ENCODE assay signal across 11 cellular contexts in the genomic region with DNA sequence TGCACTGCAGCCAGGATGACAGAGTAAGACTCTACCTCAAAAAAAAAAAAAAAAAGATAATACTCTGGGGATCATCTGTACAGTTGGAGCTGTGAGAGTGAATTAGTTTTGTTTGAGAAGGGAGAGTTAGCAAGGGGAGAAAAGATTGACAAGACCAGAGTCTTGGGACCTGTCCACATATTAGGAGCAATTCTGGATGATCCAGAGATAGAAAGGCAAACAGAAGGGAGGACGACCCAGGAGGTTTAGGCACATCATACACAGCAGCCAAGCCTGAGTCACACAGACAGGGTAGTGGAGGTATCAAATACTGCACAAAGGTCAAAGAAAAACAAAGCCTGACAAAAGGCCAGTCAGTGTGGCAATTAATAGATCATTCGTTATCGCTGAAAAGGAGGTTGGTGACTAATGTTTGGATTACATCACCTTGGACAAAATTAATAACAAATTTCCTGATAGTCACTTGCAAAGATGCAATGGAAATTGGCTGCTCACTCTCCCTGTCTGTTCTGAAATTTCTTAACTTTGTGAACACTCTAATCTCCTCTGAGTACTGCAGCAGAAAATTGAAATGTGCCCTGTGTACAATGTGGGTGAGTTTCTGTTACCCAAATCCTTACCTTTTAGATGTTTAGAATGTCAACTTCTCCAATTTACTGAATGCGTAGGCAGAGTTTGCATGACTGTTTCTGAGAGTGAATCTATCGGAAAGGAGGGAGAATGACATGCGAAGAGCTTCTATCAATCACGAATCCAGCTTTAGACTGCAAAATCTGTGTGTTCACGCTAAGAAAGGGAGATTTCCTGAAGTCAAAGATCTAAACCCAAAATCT.
DNase-seq lines count a peak whose midpoint lies in the region; TF ChIP-seq lines count a peak whose summit lies in the region.
"Had no signal": no experiment of that assay in that cellular context is flagged by ENCODE, and none has a peak within 500 bp of the region (broad histone marks: within the 10 kb centered on the region; RNA-seq: fewer than 3 reads in every experiment).

No MANE protein-coding gene starts in this region.

- DNase-seq in GM04503 (ENCODE audit: low read depth) (peak; percentile 33), NCI-H774 (lab: John Stamatoyannopoulos, UW) (peak; percentile 12), esophagus squamous epithelium (lab: John Stamatoyannopoulos, UW) (no peak), sigmoid colon (no peak), ureter (ENCODE audit: low spot score) (no peak), UCSD-AML1 (lab: John Stamatoyannopoulos, UW; ENCODE audit: unreplicated experiment) (no peak), NCI-H1105 treated with DMSO at 0.1 percent for 48 hours (lab: John Stamatoyannopoulos, UW) (no peak), erythroblast (lab: John Stamatoyannopoulos, UW) (no peak)
- DNase-seq: KG1, NCI-H526 treated with DMSO at 0.1 percent for 48 hours, nephron progenitor cell had no signal

- H3K36me3 ChIP-seq in esophagus squamous epithelium (no peaks in the 10 kb centered on the region), sigmoid colon (no peaks in the 10 kb centered on the region)

- H3K9me3 ChIP-seq in esophagus squamous epithelium = no peaks in the 10 kb centered on the region
- no peaks in the 10 kb centered on the region for H3K9me3 ChIP-seq in sigmoid colon

- peaks cover 0 to 56% (median 4%) of the 10 kb centered on the region in 3 donors for H3K4me1 ChIP-seq in esophagus squamous epithelium
- H3K4me1 ChIP-seq in sigmoid colon = no peaks in the 10 kb centered on the region

- H3K4me3 ChIP-seq in esophagus squamous epithelium = no peak overlapping the region
- no peak overlapping the region for H3K4me3 ChIP-seq in sigmoid colon

- WGBS in esophagus squamous epithelium, 2 donors = 41 to 53% methylated on average over 8 of the region's 8 CpGs
- 66 to 79% methylated on average over 8 of the region's 8 CpGs for WGBS in sigmoid colon, 2 donors

- TF ChIP-seq EP300 in sigmoid colon (IDR thresholded peaks at IDR 0.05) = peak in 1 of 4 donors; percentile 7

- no peak for TF ChIP-seq CTCF in esophagus squamous epithelium (IDR thresholded peaks at IDR 0.05)
- no peak for TF ChIP-seq CTCF in sigmoid colon (IDR thresholded peaks at IDR 0.05)

- no peak for TF ChIP-seq POLR2A in esophagus squamous epithelium (IDR thresholded peaks at IDR 0.05)
- no peak for TF ChIP-seq POLR2A in sigmoid colon (IDR thresholded peaks at IDR 0.05)
- TF ChIP-seq POLR2A in erythroblast (IDR thresholded peaks at IDR 0.05; ENCODE audit: low read length) = no peak

- intact Hi-C loops in esophagus squamous epithelium (cut with DNase I) = no loop called here
- intact Hi-C loops in sigmoid colon (cut with DNase I) = no loop called here

- H3K27ac ChIP-seq in esophagus squamous epithelium (peak overlapping the region in 3 of 4 donors; percentile 6 to 66 (median 30)), sigmoid colon (peak overlapping the region in 3 of 4 donors; percentile 4 to 49 (median 30))

- H3K27me3 ChIP-seq in esophagus squamous epithelium (no peaks in the 10 kb centered on the region), sigmoid colon (no peaks in the 10 kb centered on the region)

Comparison
In these comparisons a context has a peak if more than half of its experiments do, and no peak if none do; other contexts are left out.
1. DNase-seq: peak in GM04503 (single experiment) and NCI-H774 (single experiment); none in esophagus squamous epithelium (single experiment), sigmoid colon (single experiment), ureter (single experiment), UCSD-AML1 (single experiment), NCI-H1105 treated with DMSO at 0.1 percent for 48 hours (single experiment) and erythroblast (0 of 2).